ENCODE assay signal across 1 cellular context in the genomic region with DNA sequence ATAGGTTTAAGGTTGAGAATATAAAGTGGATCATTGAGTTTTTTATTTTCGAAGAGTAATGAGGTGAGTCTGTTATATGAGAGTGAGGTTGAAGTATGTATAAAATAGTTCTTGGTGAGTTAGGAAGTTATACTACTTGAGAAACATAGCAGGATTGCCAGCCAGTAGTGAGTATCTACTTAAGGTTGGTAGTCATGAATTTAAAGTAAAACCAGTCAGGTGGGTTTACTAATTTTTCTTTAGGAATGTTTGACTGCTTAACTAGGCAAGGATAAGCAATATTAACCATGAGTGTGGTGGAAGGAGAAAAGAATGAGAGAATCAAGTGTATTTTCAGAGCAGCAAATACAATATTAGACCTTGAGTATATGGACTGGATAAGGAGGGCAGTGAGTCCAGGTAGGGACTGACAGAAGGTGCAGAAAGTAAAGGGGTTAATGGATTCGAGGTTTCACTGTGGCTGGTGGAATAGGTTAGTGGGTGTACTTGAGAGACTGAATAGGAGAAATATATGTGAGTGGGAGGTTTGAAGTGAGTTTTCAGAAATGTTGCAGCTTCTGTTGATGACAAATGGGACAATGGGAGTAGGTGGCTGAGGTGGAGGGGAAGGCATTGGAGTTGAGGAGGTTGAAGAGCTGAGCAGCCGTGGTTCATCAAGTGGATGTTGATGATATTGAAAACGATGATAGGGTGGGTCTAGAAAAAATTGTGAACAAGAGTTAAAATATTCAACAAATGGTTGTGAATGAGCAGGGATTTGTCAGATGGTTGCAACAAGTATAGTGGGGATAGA.
TF ChIP-seq lines count a peak whose summit lies in the region.

No MANE protein-coding gene starts in this region.

TF ChIP-seq in H1, 55 proteins besides CTCF, POLR2A, EP300 and RAD21:
- no peak for TF ChIP-seq CREB1 (IDR thresholded peaks at IDR 0.05)
- TF ChIP-seq CEBPB (IDR thresholded peaks at IDR 0.05; ENCODE audit: low read depth, low read length): no peak
